32 cellular contexts compared by ENCODE assay signal in genomic region chr7:138887872-138888656, GRCh38.
DNase-seq lines count a peak whose midpoint lies in the region; ATAC-seq and TF ChIP-seq lines count a peak whose summit lies in the region.
"Had no signal": no experiment of that assay in that cellular context is flagged by ENCODE, and none has a peak within 500 bp of the region (broad histone marks: within the 10 kb centered on the region; RNA-seq: fewer than 3 reads in every experiment).

No MANE protein-coding gene starts in this region.

- no peak overlapping the region for H2BK120ac ChIP-seq in H9 (ENCODE audit: low read depth, low read length, poor library complexity, severe bottlenecking)

- no peak overlapping the region for H2BK20ac ChIP-seq in H9 (ENCODE audit: low read depth, low read length, poor library complexity, severe bottlenecking)

- ATAC-seq in effector memory CD8-positive, alpha-beta T cell (replicated peaks): no peak
- ATAC-seq in GM21381 (IDR thresholded peaks at IDR 0.05; ENCODE audit: unreplicated experiment): no peak
- ATAC-seq: GM12878, psoas muscle had no signal

- peaks cover 6 to 17% (median 9%) of the 10 kb centered on the region in 3 experiments; a peak in 5 of 7 replicates for H3K36me3 Mint-ChIP-seq in H9 (ENCODE audit: insufficient read depth in 1 of 3, low read depth in 3 of 3)
- H3K36me3 Mint-ChIP-seq in effector memory CD8-positive, alpha-beta T cell (ENCODE audit: insufficient read depth): peaks cover 3% of the 10 kb centered on the region
- H3K36me3 Mint-ChIP-seq in nephron (ENCODE audit: low read depth): peaks cover 6% of the 10 kb centered on the region
- H3K36me3 Mint-ChIP-seq: activated naive CD8-positive, alpha-beta T cell; immature natural killer cell had no signal

- no peaks in the 10 kb centered on the region for H4K20me1 ChIP-seq in H9 (ENCODE audit: control insufficient read depth, insufficient read depth, insufficient read length)

- no peak overlapping the region for H2AFZ ChIP-seq in H9 (ENCODE audit: low read length)

- H3K9me3 Mint-ChIP-seq in H9: no peaks in the 10 kb centered on the region
- no peaks in the 10 kb centered on the region for H3K9me3 Mint-ChIP-seq in effector memory CD8-positive, alpha-beta T cell
- no peaks in the 10 kb centered on the region for H3K9me3 Mint-ChIP-seq in nephron
- H3K9me3 Mint-ChIP-seq: activated B cell treated with CpG ODN at 0.5 μM for 24 hours; activated CD4-positive, alpha-beta T cell treated with anti-CD3 and anti-CD28 coated beads, Interleukin-2, amount 10 ng/mL, durations not matched to agents 7 days and 5 days; CD4-positive, alpha-beta T cell; immature natural killer cell had no signal

- no peaks in the 10 kb centered on the region for H3K79me2 ChIP-seq in H9 (ENCODE audit: insufficient read depth, low read length)

- peak overlapping the region in 2 of 3 experiments; percentile 26 to 85; a peak in 3 of 7 replicates for H3K27ac Mint-ChIP-seq in H9
- peak overlapping the region; percentile 74 to 76 for H3K27ac Mint-ChIP-seq in effector memory CD8-positive, alpha-beta T cell
- H3K27ac Mint-ChIP-seq in nephron: peak overlapping the region; percentile 10 to 46 (median 24)
- H3K27ac Mint-ChIP-seq: activated B cell treated with CpG ODN at 0.5 μM for 24 hours; activated CD4-positive, alpha-beta T cell treated with anti-CD3 and anti-CD28 coated beads, Interleukin-2, amount 10 ng/mL, durations not matched to agents 7 days and 5 days; activated naive CD8-positive, alpha-beta T cell; CD4-positive, alpha-beta T cell had no signal

- TF ChIP-seq CTCF in H9 (conservative IDR thresholded peaks at IDR 0.05): no peak
- TF ChIP-seq CTCF in nephron (IDR thresholded peaks at IDR 0.05; ENCODE audit: unreplicated experiment in 3 of 3): no peak

- no peak overlapping the region for H2AK5ac ChIP-seq in H9 (ENCODE audit: insufficient read length, low read length)

- WGBS in H9 (ENCODE audit: extremely low coverage, insufficient read length, low lambda C conversion rate): no CpG with 5 or more reads among the region's 10 CpGs

- H4K8ac ChIP-seq in H9 (replicated peaks; ENCODE audit: insufficient read length, low read depth, low read length): no peak overlapping the region

- H3K27me3 ChIP-seq in H9 (ENCODE audit: insufficient read depth, low read length): no peaks in the 10 kb centered on the region
- H3K27me3 ChIP-seq: ascending aorta, cardiac muscle cell, sigmoid colon, tibial artery, vagina had no signal

- H4K5ac ChIP-seq in H9 (ENCODE audit: insufficient read length, low read depth, low read length): no peak overlapping the region

- H3K4me1 Mint-ChIP-seq in H9: peaks cover 10 to 16% of the 10 kb centered on the region in 2 experiments
- H3K4me1 Mint-ChIP-seq in effector memory CD8-positive, alpha-beta T cell (ENCODE audit: low read depth in 2 of 2): peaks cover 5 to 6% of the 10 kb centered on the region in 2 donors
- H3K4me1 Mint-ChIP-seq in nephron: peaks cover 54% of the 10 kb centered on the region

- H3K4me2 ChIP-seq in H9 (ENCODE audit: insufficient read depth, insufficient read length, low read length): no peak overlapping the region

- H3K4me1 ChIP-seq in H9 (ENCODE audit: insufficient read depth, low read length): no peaks in the 10 kb centered on the region
- H3K4me1 ChIP-seq: ascending aorta, sigmoid colon, tibial artery, vagina had no signal

- no peak overlapping the region for H3K23ac ChIP-seq in H9 (ENCODE audit: insufficient read length, low read depth, low read length)

- H3T11ph ChIP-seq in H9 (ENCODE audit: low read length): no peak overlapping the region

- H3K4ac ChIP-seq in H9 (ENCODE audit: low read depth, low read length): no peak overlapping the region

- H3K79me1 ChIP-seq in H9 (ENCODE audit: insufficient read depth, low read depth, low read length, poor library complexity, severe bottlenecking): no peaks in the 10 kb centered on the region

- H4K91ac ChIP-seq in H9 (ENCODE audit: insufficient read length, low read depth, low read length): no peak overlapping the region

- H2BK15ac ChIP-seq in H9 (ENCODE audit: low read depth, low read length): no peak overlapping the region

- H3K23me2 ChIP-seq in H9 (ENCODE audit: insufficient read length, low read depth, low read length, poor library complexity, severe bottlenecking): no peaks in the 10 kb centered on the region

- no peaks in the 10 kb centered on the region for H3K9me3 ChIP-seq in H9 (ENCODE audit: control insufficient read depth, low read depth, low read length)
- H3K9me3 ChIP-seq: ascending aorta, psoas muscle, sigmoid colon, tibial artery, vagina had no signal

- H3K4me3 Mint-ChIP-seq in H9 (no peak overlapping the region), nephron (no peak overlapping the region)
- no peak overlapping the region for H3K4me3 Mint-ChIP-seq in effector memory CD8-positive, alpha-beta T cell
- H3K4me3 Mint-ChIP-seq: activated B cell treated with CpG ODN at 0.5 μM for 24 hours; activated CD4-positive, alpha-beta T cell treated with anti-CD3 and anti-CD28 coated beads, Interleukin-2, amount 10 ng/mL, durations not matched to agents 7 days and 5 days; activated naive CD8-positive, alpha-beta T cell; CD4-positive, alpha-beta T cell; immature natural killer cell had no signal

- no peak overlapping the region for H3K9ac ChIP-seq in H9 (ENCODE audit: extremely low read depth, insufficient read length, low read length)

- H3K27ac ChIP-seq in H9 (ENCODE audit: insufficient read length, low read depth, low read length): no peak overlapping the region
- H3K27ac ChIP-seq: ascending aorta, cardiac muscle cell, psoas muscle, sigmoid colon, tibial artery, vagina had no signal

- no peak overlapping the region for H2BK5ac ChIP-seq in H9 (ENCODE audit: insufficient read length, low read length)

- H3K27me3 Mint-ChIP-seq in H9 (ENCODE audit: low read depth) (no peaks in the 10 kb centered on the region), nephron (ENCODE audit: low read depth) (peaks cover 5% of the 10 kb centered on the region)
- H3K27me3 Mint-ChIP-seq in effector memory CD8-positive, alpha-beta T cell: peaks cover 9 to 18% of the 10 kb centered on the region in 2 donors
- H3K27me3 Mint-ChIP-seq: activated CD4-positive, alpha-beta T cell treated with anti-CD3 and anti-CD28 coated beads, Interleukin-2, amount 10 ng/mL, durations not matched to agents 7 days and 5 days; activated naive CD8-positive, alpha-beta T cell had no signal

- H3K18ac ChIP-seq in H9 (ENCODE audit: insufficient read length, low read depth, low read length): no peak overlapping the region

- H3K56ac ChIP-seq in H9 (ENCODE audit: insufficient read length, low read depth, low read length): no peak overlapping the region

- H3K14ac ChIP-seq in H9 (ENCODE audit: insufficient read depth, low read length): no peak overlapping the region

- DNase-seq in NCI-H345 (lab: John Stamatoyannopoulos, UW) (peak; percentile 38), NCI-H345 treated with DMSO at 0.1 percent for 48 hours (lab: John Stamatoyannopoulos, UW; ENCODE audit: unreplicated experiment) (no peak), H9 (no peak), islet precursor cell (no peak), NCI-H526 treated with DMSO at 0.1 percent for 48 hours (lab: John Stamatoyannopoulos, UW) (no peak)
- no peak for DNase-seq in effector memory CD8-positive, alpha-beta T cell
- DNase-seq: activated B cell treated with CpG ODN at 0.5 μM for 24 hours; activated CD4-positive, alpha-beta T cell treated with anti-CD3 and anti-CD28 coated beads, Interleukin-2, amount 10 ng/mL, durations not matched to agents 7 days and 5 days; activated effector memory CD4-positive, alpha-beta T cell treated with anti-CD3 and anti-CD28 coated beads, Interleukin-2, amount 50 U/mL, for 16 hours; activated T-cell treated with anti-CD3 and anti-CD28 coated beads, Interleukin-2, amount 50 U/mL, for 1 hour; CD4-positive, alpha-beta T cell; effector CD4-positive, alpha-beta T cell; immature natural killer cell; KG1; mesenchymal stem cell; NCI-H1417 treated with DMSO at 0.1 percent for 48 hours; NCI-H2081 treated with DMSO at 0.1 percent for 48 hours; NCI-H446; NK-92 treated with Interleukin-12 subunit alpha and Interleukin-12 subunit beta, amount 100 ng/mL, for 24 hours; psoas muscle; SHP77 treated with DMSO at 0.1 percent for 48 hours; sigmoid colon; stimulated activated CD4-positive, alpha-beta T cell treated with anti-CD3 and anti-CD28 coated beads, Interleukin-4, amount 100 ng/mL, for 24 hours; T1000; tibial artery had no signal

- no peak overlapping the region for H2BK12ac ChIP-seq in H9 (ENCODE audit: insufficient read length, low read depth, low read length)

Comparison
In these comparisons a context has a peak if more than half of its experiments do, and no peak if none do; other contexts are left out.
1. H3K27ac Mint-ChIP-seq: peak in every context shown above with its lines; median percentile 75 in effector memory CD8-positive, alpha-beta T cell; 56 in H9; 24 in nephron.